8 cellular contexts compared by ENCODE assay signal in the genomic region with DNA sequence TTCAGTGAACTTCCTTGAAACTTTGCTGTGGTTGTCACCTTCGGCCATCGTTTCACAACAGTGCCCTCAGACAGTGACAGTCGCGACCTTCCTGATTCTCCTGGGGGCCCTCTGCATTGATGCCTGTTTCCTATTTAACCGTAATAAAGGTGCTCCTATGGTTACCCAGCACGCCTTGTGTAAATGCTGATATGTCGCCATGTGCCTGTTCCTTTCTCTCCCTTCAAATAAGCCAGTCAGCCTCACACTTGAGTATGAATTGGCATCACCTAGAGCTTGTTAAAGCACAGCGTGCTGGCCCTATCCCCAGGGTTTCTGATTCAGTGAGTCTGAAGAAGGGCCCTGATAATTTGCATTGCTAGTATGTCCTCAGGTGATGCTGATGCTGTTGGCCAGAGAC.
DNase-seq lines count a peak whose midpoint lies in the region; ATAC-seq and TF ChIP-seq lines count a peak whose summit lies in the region.

No MANE protein-coding gene starts in this region.

- H3K4me2 ChIP-seq in OCI-LY7 (ENCODE audit: low read length) = no peak overlapping the region

- no peak overlapping the region for H3K27ac ChIP-seq in CD8-positive, alpha-beta memory T cell (ENCODE audit: low read depth, low read length)
- H3K27ac ChIP-seq in RWPE2 (ENCODE audit: poor library complexity, severe bottlenecking) (peak overlapping the region; percentile 47), lung (ENCODE audit: low read depth in 1 of 2, low read length in 1 of 2) (peak overlapping the region in 1 of 2 donors; percentile 71), OCI-LY7 (ENCODE audit: low read depth, low read length, poor library complexity, severe bottlenecking) (no peak overlapping the region)

- CTCF ChIA-PET in CD8-positive, alpha-beta memory T cell (lab: Charles Lee) = interaction anchor here (1.2 to 2.0 kb wide), 2 partner anchors 9 to 21 kb away, joined by 4 to 14 read pairs; no protein-coding TSS in a partner anchor
- CTCF ChIA-PET in OCI-LY7 (lab: Charles Lee; ENCODE audit: unreplicated experiment) = no interaction called here

- H3K4me3 Mint-ChIP-seq in CD8-positive, alpha-beta memory T cell = peak overlapping the region in 6 of 7 donors; percentile 7 to 39 (median 12)

- no TSS peak for BruUV-seq in OCI-LY7 (replicated peaks; lab: Mats Ljungman, UMichigan)

- intact Hi-C loops in OCI-LY7 (cut with micrococcal nuclease; ENCODE audit: unreplicated experiment) = no loop called here

- no peaks in the 10 kb centered on the region for H3K9me3 Mint-ChIP-seq in CD8-positive, alpha-beta memory T cell

- no peaks in the 10 kb centered on the region for H3K9me2 ChIP-seq in OCI-LY7 (ENCODE audit: insufficient read depth, low read length)

- no peak overlapping the region for H3K4me3 ChIP-seq in CD8-positive, alpha-beta memory T cell (ENCODE audit: low read length)
- H3K4me3 ChIP-seq in RWPE2 (ENCODE audit: severe bottlenecking) = no peak overlapping the region
- H3K4me3 ChIP-seq in lung = no peak overlapping the region
- H3K4me3 ChIP-seq in OCI-LY7 (ENCODE audit: low read depth, low read length, poor library complexity, severe bottlenecking) = no peak overlapping the region

- H2AFZ ChIP-seq in OCI-LY7 (ENCODE audit: low read length) = no peak overlapping the region

- ATAC-seq in RWPE2 (ENCODE audit: low read depth) = no peak
- ATAC-seq in lung (ENCODE audit: insufficient read depth, low FRiP score) = peak; percentile 38
- ATAC-seq in HG03135 (IDR thresholded peaks at IDR 0.05; ENCODE audit: unreplicated experiment) = no peak
- no peak for ATAC-seq in GM21825 (IDR thresholded peaks at IDR 0.05; ENCODE audit: unreplicated experiment)

- no peaks in the 10 kb centered on the region for H3K27me3 ChIP-seq in CD8-positive, alpha-beta memory T cell (ENCODE audit: insufficient read depth, low read length, poor library complexity, severe bottlenecking)
- no peaks in the 10 kb centered on the region for H3K27me3 ChIP-seq in RWPE2 (ENCODE audit: insufficient read depth, poor library complexity, severe bottlenecking)
- no peaks in the 10 kb centered on the region for H3K27me3 ChIP-seq in lung (ENCODE audit: control insufficient read depth, insufficient read depth)

- H3K36me3 Mint-ChIP-seq in CD8-positive, alpha-beta memory T cell = peaks cover 26 to 96% (median 34%) of the 10 kb centered on the region in 3 donors

- no peaks in the 10 kb centered on the region for H3K9me3 ChIP-seq in CD8-positive, alpha-beta memory T cell (ENCODE audit: low read length)
- H3K9me3 ChIP-seq in RWPE2 (ENCODE audit: severe bottlenecking) (no peaks in the 10 kb centered on the region), lung (ENCODE audit: control insufficient read depth in 2 of 2, insufficient read depth in 1 of 2, low read length in 1 of 2) (no peaks in the 10 kb centered on the region), OCI-LY7 (ENCODE audit: low read length) (no peaks in the 10 kb centered on the region)

- peaks cover 15% of the 10 kb centered on the region for H3K4me1 ChIP-seq in CD8-positive, alpha-beta memory T cell (ENCODE audit: insufficient read depth, low read length)
- H3K4me1 ChIP-seq in RWPE2 (ENCODE audit: insufficient read depth, poor library complexity, severe bottlenecking) = peaks cover 13% of the 10 kb centered on the region
- peaks cover 0 to 8% of the 10 kb centered on the region in 2 donors for H3K4me1 ChIP-seq in lung (ENCODE audit: control insufficient read depth in 2 of 2, insufficient read depth in 2 of 2, low read length in 2 of 2)
- H3K4me1 ChIP-seq in OCI-LY7 (ENCODE audit: insufficient read depth, low read length, poor library complexity, severe bottlenecking) = no peaks in the 10 kb centered on the region

- H3K79me2 ChIP-seq in OCI-LY7 (ENCODE audit: insufficient read depth, low read depth, low read length) = no peaks in the 10 kb centered on the region

- 23 to 50% methylated on average over 8 of the region's 8 CpGs for WGBS in lung, 2 donors

- peaks cover 0 to 2% of the 10 kb centered on the region in 2 donors for H3K27me3 Mint-ChIP-seq in CD8-positive, alpha-beta memory T cell

- H3K27ac Mint-ChIP-seq in CD8-positive, alpha-beta memory T cell = peak overlapping the region; percentile 78 to 97 (median 88)

- in situ Hi-C loops in KBM-7 (cut with MboI; ENCODE audit: low pct_unique_long_range_greater_than_20kb, low sequenced_read_pairs) = no loop called here

- no peak for DNase-seq in CD8-positive, alpha-beta memory T cell
- DNase-seq in KBM-7 = peak; percentile 58
- no peak for DNase-seq in RWPE2 (ENCODE audit: low spot score)
- peak; percentile 40 for DNase-seq in lung (ENCODE audit: low spot score)
- DNase-seq in OCI-LY7 (ENCODE audit: low spot score) = no peak
- DNase-seq in NCI-H2171 (lab: John Stamatoyannopoulos, UW) = no peak

- H3K4me1 Mint-ChIP-seq in CD8-positive, alpha-beta memory T cell = peaks cover 15 to 38% (median 21%) of the 10 kb centered on the region in 3 donors

- no peak for TF ChIP-seq CTCF in RWPE2 (IDR thresholded peaks at IDR 0.05; ENCODE audit: poor library complexity, severe bottlenecking)
- TF ChIP-seq CTCF in lung (IDR thresholded peaks at IDR 0.05; ENCODE audit: control extremely low read depth, extremely low read depth) = no peak
- TF ChIP-seq CTCF in OCI-LY7 (conservative IDR thresholded peaks at IDR 0.05; ENCODE audit: low read length) = no peak

- H4K20me1 ChIP-seq in OCI-LY7 (ENCODE audit: insufficient read depth, low read length) = no peaks in the 10 kb centered on the region

- peaks cover 10% of the 10 kb centered on the region for H3K36me3 ChIP-seq in CD8-positive, alpha-beta memory T cell (ENCODE audit: insufficient read depth, low read length)
- H3K36me3 ChIP-seq in RWPE2 (ENCODE audit: low read depth) = peaks cover 100% of the 10 kb centered on the region
- peaks cover 12% of the 10 kb centered on the region in 2 donors for H3K36me3 ChIP-seq in lung (ENCODE audit: control insufficient read depth in 2 of 2, insufficient read depth in 2 of 2, low read length in 2 of 2)
- H3K36me3 ChIP-seq in OCI-LY7 (ENCODE audit: insufficient read depth, low read length) = no peaks in the 10 kb centered on the region

- POLR2A ChIA-PET in CD8-positive, alpha-beta memory T cell (lab: Charles Lee) = interaction anchor here (1.9 kb wide), 1 partner anchor 9 kb away, joined by 4 read pairs; no protein-coding TSS in a partner anchor
- POLR2A ChIA-PET in OCI-LY7 (lab: Charles Lee) = no interaction called here

Comparison
In these comparisons a context has a peak if more than half of its experiments do, and no peak if none do; other contexts are left out.
1. DNase-seq: peak in KBM-7 (single experiment) and lung (single experiment); none in CD8-positive, alpha-beta memory T cell (0 of 5), RWPE2 (single experiment), OCI-LY7 (single experiment) and NCI-H2171 (single experiment).